In the genomic region with DNA sequence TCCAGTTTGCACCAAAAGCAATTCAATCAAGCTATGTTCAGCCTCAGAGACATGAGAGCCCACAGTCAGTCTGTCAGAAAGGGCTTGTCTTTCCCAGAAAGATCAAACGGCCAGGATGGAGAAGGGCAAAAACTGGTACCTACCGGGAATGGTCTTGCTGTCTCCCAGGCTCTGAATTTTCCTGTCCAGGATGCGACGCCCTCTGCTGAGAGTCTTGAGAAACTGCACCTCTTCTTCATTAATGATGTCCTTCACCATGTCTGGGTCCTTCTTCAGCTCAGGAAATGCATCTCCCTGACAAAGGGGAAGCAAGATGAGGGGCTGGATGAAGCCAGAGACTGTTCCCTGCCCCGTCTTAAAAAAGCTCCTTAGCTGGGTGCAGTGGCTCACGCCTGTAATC, we compare ENCODE assay signal across 8 cellular contexts. TPM values are rescaled to one million over a fixed set of nuclear protein-coding genes. Genes with fewer than 3 reads are reported as not detected.
DNase-seq lines count a peak whose midpoint lies in the region; ATAC-seq and TF ChIP-seq lines count a peak whose summit lies in the region.

No MANE protein-coding gene starts in this region.

- H3K27ac ChIP-seq in right atrium auricular region (no peak overlapping the region), left lung (no peak overlapping the region), uterus (no peak overlapping the region)

- intact Hi-C loops in cardiac septum (cut with DNase I) = no loop called here
- intact Hi-C loops in left lung (cut with DNase I) = no loop called here
- intact Hi-C loops in uterus (cut with DNase I; ENCODE audit: low total_unique reads) = no loop called here

- H3K36me3 ChIP-seq in right atrium auricular region (peaks cover 95% of the 10 kb centered on the region), left lung (peaks cover 5 to 100% of the 10 kb centered on the region in 2 donors), uterus (no peaks in the 10 kb centered on the region)

- H3K27me3 ChIP-seq in right atrium auricular region = no peaks in the 10 kb centered on the region
- H3K27me3 ChIP-seq in left lung = no peaks in the 10 kb centered on the region
- no peaks in the 10 kb centered on the region for H3K27me3 ChIP-seq in uterus

- TF ChIP-seq POLR2A in uterus (IDR thresholded peaks at IDR 0.05) = no peak

- no peaks in the 10 kb centered on the region for H3K27me3 Mint-ChIP-seq in T-helper 2 cell treated with Interferon-gamma antibody and Interleukin-4, amounts not matched to agents 5 μg/mL and 100 μg/mL, for 36 hours (ENCODE audit: low read depth)

- H3K4me1 ChIP-seq in right atrium auricular region = no peaks in the 10 kb centered on the region
- H3K4me1 ChIP-seq in left lung = no peaks in the 10 kb centered on the region
- H3K4me1 ChIP-seq in uterus = no peaks in the 10 kb centered on the region

- ATAC-seq in left lung (peak; percentile 70), HG03045 (IDR thresholded peaks at IDR 0.05; ENCODE audit: unreplicated experiment) (no peak)

- in situ Hi-C loops in astrocyte of the spinal cord (cut with HindIII; ENCODE audit: low sequenced_read_pairs) = no loop called here

- H3K4me3 ChIP-seq in right atrium auricular region (no peak overlapping the region), astrocyte of the spinal cord (ENCODE audit: low read depth, low read length) (no peak overlapping the region), left lung (no peak overlapping the region), uterus (no peak overlapping the region)

- no peaks in the 10 kb centered on the region for H3K9me3 Mint-ChIP-seq in T-helper 2 cell treated with Interferon-gamma antibody and Interleukin-4, amounts not matched to agents 5 μg/mL and 100 μg/mL, for 36 hours

- H3K9me3 ChIP-seq in right atrium auricular region = no peaks in the 10 kb centered on the region
- no peaks in the 10 kb centered on the region for H3K9me3 ChIP-seq in left lung
- H3K9me3 ChIP-seq in uterus = no peaks in the 10 kb centered on the region

- no peak overlapping the region for H3K27ac Mint-ChIP-seq in T-helper 2 cell treated with Interferon-gamma antibody and Interleukin-4, amounts not matched to agents 5 μg/mL and 100 μg/mL, for 36 hours

- peaks cover 68% of the 10 kb centered on the region for H3K36me3 Mint-ChIP-seq in T-helper 2 cell treated with Interferon-gamma antibody and Interleukin-4, amounts not matched to agents 5 μg/mL and 100 μg/mL, for 36 hours (ENCODE audit: low read depth)

- no peak overlapping the region for H3K4me3 Mint-ChIP-seq in T-helper 2 cell treated with Interferon-gamma antibody and Interleukin-4, amounts not matched to agents 5 μg/mL and 100 μg/mL, for 36 hours

- TF ChIP-seq CTCF in right atrium auricular region (IDR thresholded peaks at IDR 0.05) (peak; percentile 30 to 64), astrocyte of the spinal cord (IDR thresholded peaks at IDR 0.05; ENCODE audit: low read depth, low read length) (peak; percentile 72), left lung (IDR thresholded peaks at IDR 0.05) (peak; percentile 31 to 35), uterus (IDR thresholded peaks at IDR 0.05) (peak in 2 of 4 experiments; percentile 19 to 28)

- peaks cover 1% of the 10 kb centered on the region for H3K4me1 Mint-ChIP-seq in T-helper 2 cell treated with Interferon-gamma antibody and Interleukin-4, amounts not matched to agents 5 μg/mL and 100 μg/mL, for 36 hours (ENCODE audit: low read depth)

- DNase-seq in right atrium auricular region (ENCODE audit: low spot score) = no peak
- DNase-seq in cardiac septum (ENCODE audit: low spot score) = no peak
- DNase-seq in MV-4-11 (lab: John Stamatoyannopoulos, UW) = peak; percentile 28
- DNase-seq in astrocyte of the spinal cord (ENCODE audit: low read depth, low spot score) = peak; percentile 41
- DNase-seq in left lung = no peak
- no peak for DNase-seq in uterus
- DNase-seq in T-helper 2 cell treated with Interferon-gamma antibody and Interleukin-4, amounts not matched to agents 5 μg/mL and 100 μg/mL, for 36 hours (ENCODE audit: low spot score) = no peak

RNA-seq across cellular contexts. Expression of gene EXOSC6, which starts 15.8 kb away (rescaled TPM):
- total RNA-seq in right atrium auricular region (10 to 100 TPM; 11.2 to 15.2 TPM), cardiac septum (10.6 TPM), left lung (10 to 100 TPM; 17.9 to 29.0 TPM), uterus (10 to 100 TPM in 3 of 4 donors, 1 to 10 TPM in 1; 8.8 to 38.0 (median 22.8) TPM)

RNA-seq across cellular contexts. Expression of gene AARS1, which starts 21.8 kb away (rescaled TPM):
- total RNA-seq in right atrium auricular region (10 to 100 TPM; 54.0 to 56.8 TPM), cardiac septum (57.2 TPM), left lung (100 to 1,000 TPM; 100 to 111 TPM), uterus (10 to 100 TPM; 32.5 to 99.4 (median 62.5) TPM)

RNA-seq across cellular contexts. Expression of gene DDX19B, which starts 31.5 kb away (rescaled TPM):
- total RNA-seq in right atrium auricular region (10 to 100 TPM; 20.8 to 21.6 TPM), cardiac septum (13.7 TPM), left lung (10 to 100 TPM; 23.5 to 26.5 TPM), uterus (10 to 100 TPM; 10.6 to 77.6 (median 25.4) TPM)

Comparison
In these comparisons a context has a peak if more than half of its experiments do, and no peak if none do; other contexts are left out.
1. DNase-seq: peak in MV-4-11 (single experiment) and astrocyte of the spinal cord (single experiment); none in right atrium auricular region (single experiment), cardiac septum (single experiment), left lung (0 of 2), uterus (0 of 2) and T-helper 2 cell treated with Interferon-gamma antibody and Interleukin-4, amounts not matched to agents 5 μg/mL and 100 μg/mL, for 36 hours (single experiment).